ENCODE assay signal across 25 cellular contexts in the genomic region with DNA sequence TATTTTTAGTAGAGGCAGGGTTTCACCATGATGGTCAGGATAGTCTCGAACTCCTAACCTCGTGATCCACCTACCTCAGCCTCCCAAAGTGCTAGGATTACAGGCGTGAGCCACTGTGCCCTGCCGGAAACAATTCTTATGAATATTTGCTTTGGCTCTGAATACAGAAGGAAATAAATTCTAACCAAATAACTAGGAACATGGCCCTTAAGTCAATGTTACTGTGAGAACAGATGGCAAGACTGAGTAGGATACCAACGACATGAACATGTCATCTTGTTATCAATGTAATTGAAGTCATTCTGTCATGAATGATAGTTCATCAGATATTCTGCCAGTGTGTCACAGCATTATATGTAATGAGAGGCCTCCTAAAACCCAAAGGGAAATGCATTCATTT.
DNase-seq lines count a peak whose midpoint lies in the region; ATAC-seq and TF ChIP-seq lines count a peak whose summit lies in the region.
"Had no signal": no experiment of that assay in that cellular context is flagged by ENCODE, and none has a peak within 500 bp of the region (broad histone marks: within the 10 kb centered on the region; RNA-seq: fewer than 3 reads in every experiment).

No MANE protein-coding gene starts in this region.

- no peaks in the 10 kb centered on the region for H3K36me3 Mint-ChIP-seq in activated CD4-positive, alpha-beta T cell treated with anti-CD3 and anti-CD28 coated beads, Interleukin-2, amount 10 ng/mL, durations not matched to agents 24 days and 14 days (ENCODE audit: low read depth)
- H3K36me3 Mint-ChIP-seq: CD14-positive monocyte; CD4-positive, alpha-beta memory T cell; CD4-positive, CD25-positive, alpha-beta regulatory T cell; CD8-positive, alpha-beta memory T cell had no signal

- intact Hi-C loops in activated CD4-positive, alpha-beta T cell treated with anti-CD3 and anti-CD28 coated beads, Interleukin-2, amount 10 ng/mL, durations not matched to agents 24 days and 14 days (cut with micrococcal nuclease) = no loop called here
- intact Hi-C loops in mucosa of descending colon (cut with DNase I, micrococcal nuclease) (no loop called here), left ventricle myocardium inferior (cut with micrococcal nuclease) (no loop called here)

- H3K27ac Mint-ChIP-seq in activated CD4-positive, alpha-beta T cell treated with anti-CD3 and anti-CD28 coated beads, Interleukin-2, amount 10 ng/mL, durations not matched to agents 24 days and 14 days = no peak overlapping the region
- H3K27ac Mint-ChIP-seq in stimulated activated naive CD8-positive, alpha-beta T cell treated with anti-CD3 and anti-CD28 coated beads, Interleukin-15, amount 100 ng/mL, for 72 hours = no peak overlapping the region
- H3K27ac Mint-ChIP-seq: B cell; CD14-positive monocyte; CD4-positive, alpha-beta memory T cell; CD4-positive, CD25-positive, alpha-beta regulatory T cell; CD8-positive, alpha-beta memory T cell had no signal

- no peaks in the 10 kb centered on the region for H3K27me3 Mint-ChIP-seq in activated CD4-positive, alpha-beta T cell treated with anti-CD3 and anti-CD28 coated beads, Interleukin-2, amount 10 ng/mL, durations not matched to agents 24 days and 14 days
- H3K27me3 Mint-ChIP-seq in stimulated activated naive CD8-positive, alpha-beta T cell treated with anti-CD3 and anti-CD28 coated beads, Interleukin-15, amount 100 ng/mL, for 72 hours = peaks cover 14% of the 10 kb centered on the region
- H3K27me3 Mint-ChIP-seq: B cell; CD4-positive, alpha-beta memory T cell; CD4-positive, CD25-positive, alpha-beta regulatory T cell had no signal

- DNase-seq in activated CD4-positive, alpha-beta T cell treated with anti-CD3 and anti-CD28 coated beads, Interleukin-2, amount 10 ng/mL, durations not matched to agents 24 days and 14 days = peak; percentile 2
- DNase-seq in activated CD4-positive, alpha-beta T cell treated with anti-CD3 and anti-CD28 coated beads, Interleukin-2, amount 50 U/mL, for 1 hour = no peak
- DNase-seq in mucosa of descending colon (no peak), left ventricle myocardium inferior (no peak), RWPE1 (ENCODE audit: low spot score) (no peak)
- DNase-seq in stimulated activated naive CD8-positive, alpha-beta T cell treated with anti-CD3 and anti-CD28 coated beads, Interleukin-15, amount 100 ng/mL, for 72 hours = no peak
- DNase-seq: AML-193; CD4-positive, alpha-beta memory T cell; CD4-positive, CD25-positive, alpha-beta regulatory T cell; CD8-positive, alpha-beta memory T cell; COR-L47; DMS 273 treated with DMSO at 0.1 percent for 48 hours; DMS153; DMS53; DMS79; DND-41; EL; GDM1 had no signal

- no peak for TF ChIP-seq CTCF in VCaP (conservative IDR thresholded peaks at IDR 0.05)
- no peak for TF ChIP-seq CTCF in mucosa of descending colon (IDR thresholded peaks at IDR 0.05)
- no peak for TF ChIP-seq CTCF in left ventricle myocardium inferior (IDR thresholded peaks at IDR 0.05; ENCODE audit: borderline replicate concordance)
- no peak for TF ChIP-seq CTCF in RWPE1 (conservative IDR thresholded peaks at IDR 0.05; ENCODE audit: low read depth)

- no peak overlapping the region for H3K4me3 Mint-ChIP-seq in activated CD4-positive, alpha-beta T cell treated with anti-CD3 and anti-CD28 coated beads, Interleukin-2, amount 10 ng/mL, durations not matched to agents 24 days and 14 days
- no peak overlapping the region for H3K4me3 Mint-ChIP-seq in stimulated activated naive CD8-positive, alpha-beta T cell treated with anti-CD3 and anti-CD28 coated beads, Interleukin-15, amount 100 ng/mL, for 72 hours
- H3K4me3 Mint-ChIP-seq: B cell; CD14-positive monocyte; CD4-positive, alpha-beta memory T cell; CD4-positive, CD25-positive, alpha-beta regulatory T cell; CD8-positive, alpha-beta memory T cell had no signal

- H3K27ac ChIP-seq in VCaP (peak overlapping the region; percentile 52), left ventricle myocardium inferior (replicated peaks) (no peak overlapping the region), RWPE1 (no peak overlapping the region)
- H3K27ac ChIP-seq: 22Rv1; A549; BLaER1 treated with 17β-estradiol and CSF1 and Interleukin-3, amounts not matched to agents 10 nM and 100 nM had no signal

- H3K4me1 ChIP-seq in mucosa of descending colon (ENCODE audit: low read depth) = no peaks in the 10 kb centered on the region
- no peaks in the 10 kb centered on the region for H3K4me1 ChIP-seq in left ventricle myocardium inferior
- H3K4me1 ChIP-seq: A549 had no signal

- no peaks in the 10 kb centered on the region for H3K9me3 Mint-ChIP-seq in activated CD4-positive, alpha-beta T cell treated with anti-CD3 and anti-CD28 coated beads, Interleukin-2, amount 10 ng/mL, durations not matched to agents 24 days and 14 days
- H3K9me3 Mint-ChIP-seq in stimulated activated naive CD8-positive, alpha-beta T cell treated with anti-CD3 and anti-CD28 coated beads, Interleukin-15, amount 100 ng/mL, for 72 hours = peaks cover 0 to 1% of the 10 kb centered on the region in 2 donors

- CTCF ChIA-PET in RWPE1 (lab: Yijun Ruan, JAX) = no interaction called here

- H3K4me1 Mint-ChIP-seq in activated CD4-positive, alpha-beta T cell treated with anti-CD3 and anti-CD28 coated beads, Interleukin-2, amount 10 ng/mL, durations not matched to agents 24 days and 14 days = no peaks in the 10 kb centered on the region
- H3K4me1 Mint-ChIP-seq in stimulated activated naive CD8-positive, alpha-beta T cell treated with anti-CD3 and anti-CD28 coated beads, Interleukin-15, amount 100 ng/mL, for 72 hours = no peaks in the 10 kb centered on the region
- H3K4me1 Mint-ChIP-seq: B cell; CD14-positive monocyte; CD4-positive, alpha-beta memory T cell; CD4-positive, CD25-positive, alpha-beta regulatory T cell; CD8-positive, alpha-beta memory T cell had no signal

- peak; percentile 31 for ATAC-seq in mucosa of descending colon
- ATAC-seq in stimulated activated naive CD8-positive, alpha-beta T cell treated with anti-CD3 and anti-CD28 coated beads, Interleukin-15, amount 100 ng/mL, for 72 hours = no peak
- ATAC-seq: A549, GM12878 had no signal

- no peaks in the 10 kb centered on the region for H3K36me3 ChIP-seq in mucosa of descending colon (ENCODE audit: low read depth)
- H3K36me3 ChIP-seq in left ventricle myocardium inferior = no peaks in the 10 kb centered on the region
- H3K36me3 ChIP-seq: BLaER1 treated with 17β-estradiol and CSF1 and Interleukin-3, amounts not matched to agents 10 nM and 100 nM had no signal

- no peaks in the 10 kb centered on the region for H3K27me3 ChIP-seq in left ventricle myocardium inferior (ENCODE audit: low read depth)
- H3K27me3 ChIP-seq: BLaER1 treated with 17β-estradiol and CSF1 and Interleukin-3, amounts not matched to agents 10 nM and 100 nM had no signal

- POLR2A ChIA-PET in RWPE1 (lab: Yijun Ruan, JAX; ENCODE audit: low non-redundant PET) = no interaction called here

- H3K4me3 ChIP-seq in mucosa of descending colon (no peak overlapping the region), left ventricle myocardium inferior (no peak overlapping the region)
- H3K4me3 ChIP-seq: A549; BLaER1 treated with 17β-estradiol and CSF1 and Interleukin-3, amounts not matched to agents 10 nM and 100 nM; GM12878 had no signal

- H3K9me3 ChIP-seq in mucosa of descending colon (no peaks in the 10 kb centered on the region), left ventricle myocardium inferior (replicated peaks) (peaks cover 19% of the 10 kb centered on the region)
- H3K9me3 ChIP-seq: BLaER1 treated with 17β-estradiol and CSF1 and Interleukin-3, amounts not matched to agents 10 nM and 100 nM had no signal
